In genomic region chr11:134863294-134863693, GRCh38 we compare ENCODE assay signal across 17 cellular contexts.
"Had no signal": no experiment of that assay in that cellular context is flagged by ENCODE, and none has a peak within 500 bp of the region (broad histone marks: within the 10 kb centered on the region; RNA-seq: fewer than 3 reads in every experiment).

No MANE protein-coding gene starts in this region.

- DNase-seq: activated CD4-positive, alpha-beta memory T cell treated with anti-CD3 and anti-CD28 coated beads for 36 hours; activated CD4-positive, alpha-beta T cell treated with anti-CD3 and anti-CD28 coated beads for 4 hours; activated naive CD4-positive, alpha-beta T cell treated with Interleukin-2 at 50 U/mL for 16 hours; activated naive CD8-positive, alpha-beta T cell treated with anti-CD3 and anti-CD28 coated beads for 36 hours; activated T-cell treated with anti-CD3 and anti-CD28 coated beads, Interleukin-2, amount 50 U/mL, for 48 hours; central memory CD4-positive, alpha-beta T cell; effector memory CD4-positive, alpha-beta T cell; gastrocnemius medialis; hypothalamus; left colon; occipital lobe; sigmoid colon; stimulated activated CD4-positive, alpha-beta T cell treated with anti-CD3 and anti-CD28 coated beads, Interleukin-2, amount 100 ng/mL, for 48 hours; stimulated activated CD8-positive, alpha-beta memory T cell treated with anti-CD3 and anti-CD28 coated beads, Interleukin-4, amount 100 ng/mL, for 48 hours; stimulated activated naive B cell treated with anti-CD40 and anti-IgM and Interleukin-4, amounts not matched to agents 10 μg/mL and 1 μg/mL and 100 μg/mL, for 72 hours; T-helper 9 cell; testis had no signal
